In genomic region chr1:112677501-112677900, GRCh38 we compare ENCODE assay signal across 18 cellular contexts.
"Had no signal": no experiment of that assay in that cellular context is flagged by ENCODE, and none has a peak within 500 bp of the region (broad histone marks: within the 10 kb centered on the region; RNA-seq: fewer than 3 reads in every experiment).

No MANE protein-coding gene starts in this region.

- H3K9me3 ChIP-seq: esophagus muscularis mucosa, gastrocnemius medialis, heart right ventricle, stomach, thoracic aorta, transverse colon had no signal

- H3K36me3 ChIP-seq: esophagus muscularis mucosa, stomach, thoracic aorta, transverse colon had no signal

- H3K4me3 ChIP-seq: esophagus muscularis mucosa, gastrocnemius medialis, heart right ventricle, stomach, thoracic aorta, transverse colon had no signal

- H3K27me3 Mint-ChIP-seq: stimulated activated naive B cell treated with anti-CD40 and anti-IgM and Interleukin-4, amounts not matched to agents 10 μg/mL and 1 μg/mL and 100 μg/mL, for 72 hours had no signal

- H3K27me3 ChIP-seq: esophagus muscularis mucosa, gastrocnemius medialis, heart right ventricle, stomach, transverse colon had no signal

- H3K27ac Mint-ChIP-seq: stimulated activated naive B cell treated with anti-CD40 and anti-IgM and Interleukin-4, amounts not matched to agents 10 μg/mL and 1 μg/mL and 100 μg/mL, for 72 hours had no signal

- H3K27ac ChIP-seq: esophagus muscularis mucosa, stomach, thoracic aorta, transverse colon had no signal

- DNase-seq: effector memory CD4-positive, alpha-beta T cell; gastrocnemius medialis; heart right ventricle; hypothalamus; kidney glomerular epithelial cell; mammary epithelial cell; midbrain; posterior cingulate gyrus; stimulated activated CD4-positive, alpha-beta T cell treated with anti-CD3 and anti-CD28 coated beads, Interleukin-2, amount 100 ng/mL, for 24 hours; stimulated activated CD4-positive, alpha-beta T cell treated with anti-CD3 and anti-CD28 coated beads, Interleukin-4, amount 100 ng/mL, for 4 hours; stimulated activated naive B cell treated with anti-CD40 and anti-IgM and Interleukin-4, amounts not matched to agents 10 μg/mL and 1 μg/mL and 100 μg/mL, for 72 hours; stomach; substantia nigra; transverse colon had no signal

- H3K9me3 Mint-ChIP-seq: stimulated activated naive B cell treated with anti-CD40 and anti-IgM and Interleukin-4, amounts not matched to agents 10 μg/mL and 1 μg/mL and 100 μg/mL, for 72 hours had no signal

- ATAC-seq: gastrocnemius medialis; heart right ventricle; left lobe of liver; sciatic nerve; stimulated activated naive B cell treated with anti-CD40 and anti-IgM and Interleukin-4, amounts not matched to agents 10 μg/mL and 1 μg/mL and 100 μg/mL, for 72 hours had no signal

- H3K4me3 Mint-ChIP-seq: stimulated activated naive B cell treated with anti-CD40 and anti-IgM and Interleukin-4, amounts not matched to agents 10 μg/mL and 1 μg/mL and 100 μg/mL, for 72 hours had no signal
